In the genomic region with DNA sequence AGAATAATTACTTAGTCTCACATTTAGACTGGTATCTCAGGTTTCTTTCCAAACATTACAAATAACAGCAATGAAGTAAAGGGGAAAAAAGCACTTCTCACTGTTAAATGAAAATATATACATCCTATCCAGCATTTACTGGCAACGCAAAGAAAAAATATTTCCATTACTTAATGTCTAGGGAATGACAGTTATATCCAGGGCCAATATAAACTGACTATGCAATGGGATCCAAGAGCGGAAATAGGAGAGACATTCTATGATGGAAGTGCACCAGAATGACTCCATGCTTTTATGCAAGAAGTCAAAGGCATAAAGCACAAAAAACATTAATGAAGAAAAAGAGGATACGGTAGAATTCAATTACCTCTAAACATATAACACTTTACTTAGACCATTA, we compare ENCODE assay signal across 1 cellular context.
TF ChIP-seq lines count a peak whose summit lies in the region.

No MANE protein-coding gene starts in this region.

TF ChIP-seq in endothelial cell of umbilical vein, 7 proteins besides CTCF, POLR2A, EP300 and RAD21 (continued from another document):
- no peak for TF ChIP-seq MAX (IDR thresholded peaks at IDR 0.05; ENCODE audit: insufficient read depth, insufficient read length)
- TF ChIP-seq POLR2AphosphoS5 (IDR thresholded peaks at IDR 0.05; ENCODE audit: insufficient read depth, low read depth, low read length) = no peak
- no peak for TF ChIP-seq FOS (IDR thresholded peaks at IDR 0.05; ENCODE audit: borderline replicate concordance, insufficient read depth, low read length)
- TF ChIP-seq JUN (IDR thresholded peaks at IDR 0.05; ENCODE audit: borderline replicate concordance, insufficient read depth, insufficient read length, low read depth) = no peak
- no peak for TF ChIP-seq MYC (IDR thresholded peaks at IDR 0.05; ENCODE audit: low read depth, low read length)
TF ChIP-seq in endothelial cell of umbilical vein: peak in this region for 0.
